In the genomic region with DNA sequence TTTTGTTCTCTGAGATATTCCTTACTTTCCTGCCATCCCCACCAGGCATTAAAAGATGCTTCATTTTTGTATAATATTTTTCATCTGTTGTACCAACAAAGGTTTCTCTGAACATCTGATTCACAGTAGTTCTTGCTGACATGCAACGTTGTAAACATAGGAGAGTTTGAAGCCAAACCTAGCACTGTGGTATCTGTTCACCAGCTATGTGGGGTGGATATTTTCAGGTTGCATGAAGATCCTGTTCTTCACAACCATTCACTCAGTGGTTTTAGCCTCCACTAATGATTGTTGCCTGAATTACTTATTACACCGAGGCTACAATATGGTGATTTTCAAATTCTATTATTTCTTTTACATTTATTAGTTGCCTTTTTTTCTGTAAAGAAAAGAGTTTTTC, we compare ENCODE assay signal across 21 cellular contexts. TPM values are rescaled to one million over a fixed set of nuclear protein-coding genes. Genes with fewer than 3 reads are reported as not detected.
"Had no signal": no experiment of that assay in that cellular context is flagged by ENCODE, and none has a peak within 500 bp of the region (broad histone marks: within the 10 kb centered on the region; RNA-seq: fewer than 3 reads in every experiment).

No MANE protein-coding gene starts in this region.

- H3K36me3 ChIP-seq: esophagus muscularis mucosa, heart right ventricle, left lung, lower lobe of right lung had no signal

- ATAC-seq: foreskin keratinocyte, left lung, lower lobe of right lung, mucosa of descending colon had no signal

- DNase-seq: dermis blood vessel endothelial cell; dorsolateral prefrontal cortex; effector CD4-positive, alpha-beta T cell; effector memory CD4-positive, alpha-beta T cell; foreskin keratinocyte; glutamatergic neuron; head of caudate nucleus; heart right ventricle; hippocampal formation; immature natural killer cell; islet precursor cell; kidney; kidney glomerular epithelial cell; left lung; lower lobe of right lung; mesenchymal stem cell; mucosa of descending colon had no signal

- H3K27me3 ChIP-seq: esophagus muscularis mucosa, foreskin keratinocyte, heart right ventricle, left lung had no signal

- H3K9me3 ChIP-seq: esophagus muscularis mucosa, heart right ventricle, left lung, lower lobe of right lung, mucosa of descending colon had no signal

- H3K4me1 ChIP-seq: esophagus muscularis mucosa, foreskin keratinocyte, left lung, lower lobe of right lung had no signal

- H3K27ac ChIP-seq: coronary artery, dorsolateral prefrontal cortex, esophagus muscularis mucosa, foreskin keratinocyte, left lung, lower lobe of right lung had no signal

- H3K4me3 ChIP-seq: coronary artery, dorsolateral prefrontal cortex, esophagus muscularis mucosa, heart right ventricle, left lung, lower lobe of right lung, mucosa of descending colon had no signal

RNA-seq across cellular contexts. Expression of a gene that starts 56.5 kb away (rescaled TPM):
- total RNA-seq: endothelial cell of umbilical vein, epithelial cell of proximal tubule, foreskin keratinocyte had no signal
- polyA plus RNA-seq: endothelial cell of umbilical vein, foreskin keratinocyte, immature natural killer cell had no signal
